1 cellular context compared by ENCODE assay signal in the genomic region with DNA sequence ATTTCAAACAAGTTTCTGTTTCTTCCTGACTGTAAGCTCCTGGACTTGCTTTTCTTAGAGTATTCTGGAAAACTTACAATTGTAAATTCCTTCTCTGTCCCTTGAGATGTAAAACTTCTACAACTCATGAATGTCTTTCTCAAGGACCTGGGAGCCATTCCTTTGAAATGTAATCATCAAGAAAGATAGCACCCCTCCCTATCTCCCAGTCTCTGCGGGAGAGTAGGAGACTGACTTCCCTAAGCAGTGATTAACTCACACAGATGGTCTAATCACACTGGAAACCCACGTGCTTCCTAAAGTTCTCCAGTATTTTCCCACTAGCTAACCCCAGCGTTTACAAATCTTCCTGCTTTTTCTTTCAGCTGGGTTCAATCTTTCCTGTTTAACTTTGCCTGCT.
TF ChIP-seq lines count a peak whose summit lies in the region.

No MANE protein-coding gene starts in this region.

TF ChIP-seq in GM23338, 12 proteins besides CTCF, POLR2A, EP300 and RAD21 (continued from another document):
- TF ChIP-seq ZNF462 (CRISPR knock-in tag; IDR thresholded peaks at IDR 0.05) (no peak), CREB1 (CRISPR knock-in tag; IDR thresholded peaks at IDR 0.05; ENCODE audit: low read depth) (no peak), EZH2 (IDR thresholded peaks at IDR 0.05; ENCODE audit: low read depth, unreplicated experiment) (no peak)
TF ChIP-seq in GM23338: peak in this region for 0.
